Comparison of ENCODE assay signal across 8 cellular contexts in the genomic region with DNA sequence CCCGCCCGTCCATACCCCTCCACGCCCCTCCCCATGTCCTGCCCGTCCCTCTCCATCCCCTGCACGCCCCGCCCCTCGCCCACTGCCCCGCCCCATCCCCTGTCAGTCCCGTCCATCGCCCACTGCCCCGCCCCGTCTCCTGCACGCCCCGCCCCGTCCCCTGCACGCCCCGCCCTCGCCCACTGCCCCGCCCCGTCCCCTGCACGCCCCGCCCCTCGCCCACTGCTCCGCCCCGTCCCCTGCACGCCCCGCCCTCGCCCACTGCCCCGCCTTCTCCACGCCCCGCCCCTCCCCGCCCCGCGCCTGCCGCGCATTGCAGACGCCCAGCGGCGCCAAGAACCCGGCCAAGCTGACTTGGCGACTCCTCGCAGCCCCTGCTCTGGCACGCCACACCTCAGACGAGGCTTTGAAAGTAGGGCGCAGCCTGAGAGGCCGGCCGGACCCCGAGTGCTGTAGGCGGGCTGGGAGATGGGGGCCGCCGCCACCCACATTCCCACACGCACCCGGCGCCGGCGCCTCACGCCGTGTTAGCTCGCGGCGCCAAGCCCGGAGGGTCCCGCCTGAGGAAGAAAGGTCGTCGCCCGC. TPM values are rescaled to one million over a fixed set of nuclear protein-coding genes. Genes with fewer than 3 reads are reported as not detected.
DNase-seq lines count a peak whose midpoint lies in the region; ATAC-seq and TF ChIP-seq lines count a peak whose summit lies in the region.

A gene (plus strand): TSS at position 316 of the 585 bp plus-strand sequence. CDS start 2,410 bp downstream, outside the sequence.

- ATAC-seq in HG03571 (IDR thresholded peaks at IDR 0.05; ENCODE audit: unreplicated experiment): no peak

- POLR2A ChIA-PET in HEK293 (lab: Yijun Ruan, JAX): interaction anchor here (0.7 to 1.2 kb wide), 3 partner anchors 22 to 40 kb away, joined by 3 to 8 read pairs (median 3); a partner anchor contains a TSS

- H3K4me3 ChIP-seq in HEK293 (ENCODE audit: low read depth, low read length) (peak within 1 kb of the TSS; percentile 58), subcutaneous abdominal adipose tissue (ENCODE audit: low read depth in 1 of 5, low read length in 5 of 5) (peak within 1 kb of the TSS; percentile 50 to 72 (median 62))

- DNase-seq in C1 segment of cervical spinal cord (lab: John Stamatoyannopoulos, UW): peak in 12 of 14 donors; percentile 20 to 77 (median 46)
- peak; percentile 85 for DNase-seq in SK-MEL-5 (ENCODE audit: low read depth, low spot score)
- DNase-seq in activated naive CD4-positive, alpha-beta T cell treated with anti-CD3 and anti-CD28 coated beads, Interleukin-2, amount 50 U/mL, for 16 hours: peak; percentile 69
- DNase-seq in globus pallidus (ENCODE audit: low spot score): peak; percentile 46
- peak; percentile 76 for DNase-seq in occipital lobe (lab: John Stamatoyannopoulos, UW)

- no peaks in the 10 kb centered on the region for H3K36me3 ChIP-seq in HEK293 (ENCODE audit: control insufficient read depth in 2 of 2, insufficient read depth in 1 of 2, low read length in 2 of 2)
- no peaks in the 10 kb centered on the region for H3K36me3 ChIP-seq in subcutaneous abdominal adipose tissue (ENCODE audit: control insufficient read depth in 5 of 5, insufficient read depth in 5 of 5, low read length in 5 of 5)

- TF ChIP-seq CTCF in HEK293 (tag by site-specific recombination; IDR thresholded peaks at IDR 0.05): 0 out of 2 replicates have a peak, but pooled peaks have one; percentile 8

- peak within 1 kb of the TSS in 3 of 5 donors; percentile 22 to 73 (median 51) for H3K9ac ChIP-seq in subcutaneous abdominal adipose tissue (ENCODE audit: low read length in 5 of 5)

- H3K4me1 ChIP-seq in HEK293 (ENCODE audit: control insufficient read depth, insufficient read depth, low read length) (0 out of 2 replicates have a peak, but pooled peaks cover 2% of the 10 kb centered on the region), subcutaneous abdominal adipose tissue (ENCODE audit: control insufficient read depth in 5 of 5, insufficient read depth in 5 of 5, low read length in 5 of 5) (peaks cover 0 to 18% (median 12%) of the 10 kb centered on the region in 5 donors)

- CTCF ChIA-PET in HEK293 (lab: Yijun Ruan, JAX): interaction anchor here (0.5 to 1.5 kb wide), 2 partner anchors 12 to 410 kb away, joined by 3 to 9 read pairs; no protein-coding TSS in a partner anchor

- H3K9me3 ChIP-seq in HEK293 (ENCODE audit: control insufficient read depth, insufficient read depth, low read depth, low read length) (no peaks in the 10 kb centered on the region), subcutaneous abdominal adipose tissue (ENCODE audit: control insufficient read depth in 5 of 5, low read length in 5 of 5) (no peaks in the 10 kb centered on the region)

- in situ Hi-C loops in SK-MEL-5 (cut with HindIII; ENCODE audit: low pct_unique_long_range_greater_than_20kb, low sequenced_read_pairs): no loop called here

- H3K27me3 ChIP-seq in subcutaneous abdominal adipose tissue (ENCODE audit: control insufficient read depth in 5 of 5, insufficient read depth in 4 of 5, low read length in 5 of 5): peaks cover 0 to 23% (median 5%) of the 10 kb centered on the region in 5 donors

- peak within 1 kb of the TSS; percentile 62; the same call in 1 of the 2 replicates for H3K27ac ChIP-seq in HEK293 (ENCODE audit: extremely low read depth, low read depth, low read length)
- no peak within 1 kb of the TSS for H3K27ac ChIP-seq in subcutaneous abdominal adipose tissue (ENCODE audit: low read depth, low read length)

TF ChIP-seq in HEK293, 187 proteins besides CTCF, POLR2A, EP300 and RAD21 (continues in another document):
- TF ChIP-seq ZNF335 (tag by site-specific recombination; conservative IDR thresholded peaks at IDR 0.05): no peak
- no peak for TF ChIP-seq HOXD13 (CRISPR knock-in tag; IDR thresholded peaks at IDR 0.05; ENCODE audit: borderline replicate concordance)
- TF ChIP-seq ZNF138 (tag by site-specific recombination; IDR thresholded peaks at IDR 0.05; ENCODE audit: borderline replicate concordance): no peak
- no peak for TF ChIP-seq ZNF114 (tag by site-specific recombination; IDR thresholded peaks at IDR 0.05)
- no peak for TF ChIP-seq GLI2 (tag by site-specific recombination; IDR thresholded peaks at IDR 0.05; ENCODE audit: borderline replicate concordance, low read depth)
- no peak for TF ChIP-seq RBAK (tag by site-specific recombination; IDR thresholded peaks at IDR 0.05)
- no peak for TF ChIP-seq GLI4 (tag by site-specific recombination; IDR thresholded peaks at IDR 0.05)
- TF ChIP-seq ZNF76 (tag by site-specific recombination; IDR thresholded peaks at IDR 0.05; ENCODE audit: borderline replicate concordance, low read depth): 0 out of 2 replicates have a peak, but pooled peaks have one; percentile 19
- TF ChIP-seq REPIN1 (tag by site-specific recombination; IDR thresholded peaks at IDR 0.05; ENCODE audit: low read depth): no peak
- TF ChIP-seq ZNF791 (tag by site-specific recombination; IDR thresholded peaks at IDR 0.05): no peak
- no peak for TF ChIP-seq ZNF747 (tag by site-specific recombination; IDR thresholded peaks at IDR 0.05)
- TF ChIP-seq ZNF585B (tag by site-specific recombination; IDR thresholded peaks at IDR 0.05): no peak
- no peak for TF ChIP-seq ZNF184 (tag by site-specific recombination; IDR thresholded peaks at IDR 0.05)
- TF ChIP-seq ZNF600 (tag by site-specific recombination; IDR thresholded peaks at IDR 0.05): no peak
- TF ChIP-seq ZBTB8A (tag by site-specific recombination; IDR thresholded peaks at IDR 0.05): no peak
- no peak for TF ChIP-seq ZNF701 (tag by site-specific recombination; IDR thresholded peaks at IDR 0.05)
- no peak for TF ChIP-seq ZFP69B (tag by site-specific recombination; IDR thresholded peaks at IDR 0.05)
- TF ChIP-seq ZFHX2 (tag by site-specific recombination; conservative IDR thresholded peaks at IDR 0.05): peak; percentile 72
- TF ChIP-seq, protein P1, sequence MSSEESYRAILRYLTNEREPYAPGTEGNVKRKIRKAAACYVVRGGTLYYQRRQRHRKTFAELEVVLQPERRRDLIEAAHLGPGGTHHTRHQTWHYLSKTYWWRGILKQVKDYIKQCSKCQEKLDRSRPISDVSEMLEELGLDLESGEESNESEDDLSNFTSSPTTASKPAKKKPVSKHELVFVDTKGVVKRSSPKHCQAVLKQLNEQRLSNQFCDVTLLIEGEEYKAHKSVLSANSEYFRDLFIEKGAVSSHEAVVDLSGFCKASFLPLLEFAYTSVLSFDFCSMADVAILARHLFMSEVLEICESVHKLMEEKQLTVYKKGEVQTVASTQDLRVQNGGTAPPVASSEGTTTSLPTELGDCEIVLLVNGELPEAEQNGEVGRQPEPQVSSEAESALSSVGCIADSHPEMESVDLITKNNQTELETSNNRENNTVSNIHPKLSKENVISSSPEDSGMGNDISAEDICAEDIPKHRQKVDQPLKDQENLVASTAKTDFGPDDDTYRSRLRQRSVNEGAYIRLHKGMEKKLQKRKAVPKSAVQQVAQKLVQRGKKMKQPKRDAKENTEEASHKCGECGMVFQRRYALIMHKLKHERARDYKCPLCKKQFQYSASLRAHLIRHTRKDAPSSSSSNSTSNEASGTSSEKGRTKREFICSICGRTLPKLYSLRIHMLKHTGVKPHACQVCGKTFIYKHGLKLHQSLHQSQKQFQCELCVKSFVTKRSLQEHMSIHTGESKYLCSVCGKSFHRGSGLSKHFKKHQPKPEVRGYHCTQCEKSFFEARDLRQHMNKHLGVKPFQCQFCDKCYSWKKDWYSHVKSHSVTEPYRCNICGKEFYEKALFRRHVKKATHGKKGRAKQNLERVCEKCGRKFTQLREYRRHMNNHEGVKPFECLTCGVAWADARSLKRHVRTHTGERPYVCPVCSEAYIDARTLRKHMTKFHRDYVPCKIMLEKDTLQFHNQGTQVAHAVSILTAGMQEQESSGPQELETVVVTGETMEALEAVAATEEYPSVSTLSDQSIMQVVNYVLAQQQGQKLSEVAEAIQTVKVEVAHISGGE (tag by site-specific recombination; conservative IDR thresholded peaks at IDR 0.05; ENCODE audit: low read depth): no peak
- TF ChIP-seq, protein P2, sequence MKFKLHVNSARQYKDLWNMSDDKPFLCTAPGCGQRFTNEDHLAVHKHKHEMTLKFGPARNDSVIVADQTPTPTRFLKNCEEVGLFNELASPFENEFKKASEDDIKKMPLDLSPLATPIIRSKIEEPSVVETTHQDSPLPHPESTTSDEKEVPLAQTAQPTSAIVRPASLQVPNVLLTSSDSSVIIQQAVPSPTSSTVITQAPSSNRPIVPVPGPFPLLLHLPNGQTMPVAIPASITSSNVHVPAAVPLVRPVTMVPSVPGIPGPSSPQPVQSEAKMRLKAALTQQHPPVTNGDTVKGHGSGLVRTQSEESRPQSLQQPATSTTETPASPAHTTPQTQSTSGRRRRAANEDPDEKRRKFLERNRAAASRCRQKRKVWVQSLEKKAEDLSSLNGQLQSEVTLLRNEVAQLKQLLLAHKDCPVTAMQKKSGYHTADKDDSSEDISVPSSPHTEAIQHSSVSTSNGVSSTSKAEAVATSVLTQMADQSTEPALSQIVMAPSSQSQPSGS (tag by site-specific recombination; IDR thresholded peaks at IDR 0.05; ENCODE audit: low read depth): no peak
- TF ChIP-seq KLF10 (tag by site-specific recombination; IDR thresholded peaks at IDR 0.05): no peak
- TF ChIP-seq ZFP37 (tag by site-specific recombination; IDR thresholded peaks at IDR 0.05): no peak
- TF ChIP-seq, protein P3, sequence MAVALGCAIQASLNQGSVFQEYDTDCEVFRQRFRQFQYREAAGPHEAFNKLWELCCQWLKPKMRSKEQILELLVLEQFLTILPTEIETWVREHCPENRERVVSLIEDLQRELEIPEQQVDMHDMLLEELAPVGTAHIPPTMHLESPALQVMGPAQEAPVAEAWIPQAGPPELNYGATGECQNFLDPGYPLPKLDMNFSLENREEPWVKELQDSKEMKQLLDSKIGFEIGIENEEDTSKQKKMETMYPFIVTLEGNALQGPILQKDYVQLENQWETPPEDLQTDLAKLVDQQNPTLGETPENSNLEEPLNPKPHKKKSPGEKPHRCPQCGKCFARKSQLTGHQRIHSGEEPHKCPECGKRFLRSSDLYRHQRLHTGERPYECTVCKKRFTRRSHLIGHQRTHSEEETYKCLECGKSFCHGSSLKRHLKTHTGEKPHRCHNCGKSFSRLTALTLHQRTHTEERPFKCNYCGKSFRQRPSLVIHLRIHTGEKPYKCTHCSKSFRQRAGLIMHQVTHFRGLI (tag by site-specific recombination; IDR thresholded peaks at IDR 0.05): 0 out of 2 replicates have a peak, but pooled peaks have one; percentile 27

RNA-seq across cellular contexts. Expression of the gene that starts here (rescaled TPM):
- total RNA-seq in SK-MEL-5 (2014; rRNA removed; shearing (Covaris generic)): 0.11 TPM in 1 of 2 replicates, not detected in the other
- polyA plus RNA-seq in SK-MEL-5 (2015; cell fraction: cytosol; rRNA removed): 0.08 TPM in 1 of 2 replicates, not detected in the other
- not detected in 2 replicates for polyA plus RNA-seq in SK-MEL-5 (2015; cell fraction: nucleus; rRNA removed)
- total RNA-seq in occipital lobe: not detected

Comparison
In these comparisons a context has a peak if more than half of its experiments do, and no peak if none do; other contexts are left out.
1. Peak in DNase-seq in SK-MEL-5; RNA of the gene not detected or under 1 TPM.
2. Peak in DNase-seq in occipital lobe; RNA of the gene not detected or under 1 TPM.